In the genomic region with DNA sequence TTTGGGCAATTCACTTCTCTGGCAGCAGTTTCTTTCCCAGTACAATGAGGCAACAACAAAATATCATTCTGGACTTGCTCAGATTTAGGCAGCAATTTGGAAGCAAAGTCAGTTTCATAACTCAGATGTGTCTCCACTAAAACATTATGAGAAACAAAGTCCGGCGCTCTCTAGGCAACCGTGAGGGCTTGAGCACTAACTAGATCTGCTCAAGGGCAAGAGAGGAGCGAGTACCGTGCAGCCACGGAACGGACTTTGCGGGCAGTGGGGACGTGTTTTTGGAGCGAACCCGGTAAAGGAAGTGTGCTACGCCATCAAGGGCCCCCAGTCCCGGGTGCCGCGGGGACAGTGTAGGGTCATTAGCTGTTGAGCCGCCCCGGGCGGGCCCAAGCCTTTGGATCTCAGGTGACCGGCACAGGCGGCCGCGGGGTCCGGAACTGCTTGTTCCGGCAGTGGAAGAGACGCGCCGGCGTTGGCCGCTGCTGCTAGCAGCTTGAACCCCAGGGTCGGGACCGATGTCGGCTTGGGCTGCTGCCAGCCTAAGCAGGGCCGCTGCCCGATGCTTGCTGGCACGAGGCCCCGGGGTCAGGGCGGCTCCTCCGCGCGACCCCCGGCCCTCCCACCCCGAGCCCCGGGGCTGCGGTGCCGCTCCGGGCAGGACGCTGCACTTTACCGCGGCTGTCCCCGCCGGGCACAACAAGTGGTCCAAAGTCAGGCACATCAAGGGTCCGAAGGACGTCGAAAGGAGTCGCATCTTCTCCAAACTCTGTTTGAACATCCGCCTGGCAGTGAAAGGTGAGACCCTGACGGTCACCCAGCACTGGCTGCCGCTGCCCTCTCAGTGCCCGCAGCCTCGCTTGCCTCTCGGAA, we compare ENCODE assay signal across 8 cellular contexts. TPM values are rescaled to one million over a fixed set of nuclear protein-coding genes. Genes with fewer than 3 reads are reported as not detected.
DNase-seq lines count a peak whose midpoint lies in the region; ATAC-seq and TF ChIP-seq lines count a peak whose summit lies in the region.

A gene (plus strand): TSS at position 327 of the 870 bp plus-strand sequence. CDS start 189 bp downstream, at position 516.

- peak within 1 kb of the TSS; percentile 75 for H3K9ac ChIP-seq in parathyroid adenoma

- intact Hi-C loops in cardiac septum (cut with DNase I) (loop anchor here (2.0 kb wide), 1 partner anchor 50 kb away; a partner anchor contains a TSS), tibial artery (cut with DNase I; ENCODE audit: low total_unique reads) (no loop called here)

- peak within 1 kb of the TSS; percentile 95 for H2AFZ ChIP-seq in parathyroid adenoma

- H3K27ac ChIP-seq in parathyroid adenoma (peak within 1 kb of the TSS; percentile 75), tibial artery (peak within 1 kb of the TSS; percentile 89 to 91)

- DNase-seq in GM12865 (ENCODE audit: low read depth) = peak; percentile 91
- peak; percentile 36 for DNase-seq in NCI-H1417 treated with DMSO at 0.1 percent for 48 hours (lab: John Stamatoyannopoulos, UW)
- peak; percentile 82 for DNase-seq in SW480 (ENCODE audit: low spot score)
- peak; percentile 44 for DNase-seq in activated naive CD8-positive, alpha-beta T cell treated with anti-CD3 and anti-CD28 coated beads, Interleukin-2, amount 50 U/mL, for 16 hours (ENCODE audit: low read depth, low spot score)
- peak; percentile 92 for DNase-seq in cardiac septum (ENCODE audit: low spot score)
- peak; percentile 72 to 86 for DNase-seq in tibial artery

- H3K36me3 ChIP-seq in parathyroid adenoma (ENCODE audit: control insufficient read depth, insufficient read depth, low read length) = no peaks in the 10 kb centered on the region
- peaks cover 13 to 28% (median 22%) of the 10 kb centered on the region in 3 donors for H3K36me3 ChIP-seq in tibial artery

- H3K4me3 ChIP-seq in GM12865 (ENCODE audit: low read depth, low read length) = peak within 1 kb of the TSS; percentile 64
- peak within 1 kb of the TSS; percentile 88 for H3K4me3 ChIP-seq in parathyroid adenoma (ENCODE audit: low read depth, low read length)
- H3K4me3 ChIP-seq in tibial artery = peak within 1 kb of the TSS; percentile 78 to 88

- TF ChIP-seq CTCF in GM12865 (IDR thresholded peaks at IDR 0.05; ENCODE audit: insufficient read depth, low read depth, low read length, missing control alignments) (no peak), parathyroid adenoma (IDR thresholded peaks at IDR 0.05) (no peak), tibial artery (IDR thresholded peaks at IDR 0.05) (no peak)

- H3K4me1 ChIP-seq in parathyroid adenoma = no peaks in the 10 kb centered on the region
- H3K4me1 ChIP-seq in tibial artery = peaks cover 0 to 17% (median 7%) of the 10 kb centered on the region in 4 donors

- H3K27me3 ChIP-seq in parathyroid adenoma (ENCODE audit: control insufficient read depth, insufficient read depth, low read length) = no peaks in the 10 kb centered on the region
- no peaks in the 10 kb centered on the region for H3K27me3 ChIP-seq in tibial artery

- peak; percentile 94 for ATAC-seq in HG02678 (IDR thresholded peaks at IDR 0.05; ENCODE audit: unreplicated experiment)

- peak within 1 kb of the TSS; percentile 95 for H3K4me2 ChIP-seq in parathyroid adenoma (ENCODE audit: low read length)

- H3K79me2 ChIP-seq in parathyroid adenoma = no peaks in the 10 kb centered on the region

- H3K9me3 ChIP-seq in parathyroid adenoma (ENCODE audit: control insufficient read depth, low read length) = no peaks in the 10 kb centered on the region
- no peaks in the 10 kb centered on the region for H3K9me3 ChIP-seq in tibial artery

RNA-seq across cellular contexts. Expression of the gene that starts here (rescaled TPM):
- 39.4 TPM for total RNA-seq in cardiac septum

Comparison
In these comparisons a context has a peak if more than half of its experiments do, and no peak if none do; other contexts are left out.
1. Peak in every context shown above with its lines: DNase-seq, ATAC-seq, H3K4me3 ChIP-seq and H3K27ac ChIP-seq.
2. DNase-seq: peak in every context shown above with its lines; median percentile 92 in cardiac septum; 91 in GM12865; 82 in SW480; 79 in tibial artery; 44 in activated naive CD8-positive, alpha-beta T cell treated with anti-CD3 and anti-CD28 coated beads, Interleukin-2, amount 50 U/mL, for 16 hours; 36 in NCI-H1417 treated with DMSO at 0.1 percent for 48 hours.